ENCODE assay signal across 23 cellular contexts in genomic region chr7:96723622-96724021, GRCh38. TPM values are rescaled to one million over a fixed set of nuclear protein-coding genes. Genes with fewer than 3 reads are reported as not detected.
DNase-seq lines count a peak whose midpoint lies in the region; ATAC-seq and TF ChIP-seq lines count a peak whose summit lies in the region.
"Had no signal": no experiment of that assay in that cellular context is flagged by ENCODE, and none has a peak within 500 bp of the region (broad histone marks: within the 10 kb centered on the region; RNA-seq: fewer than 3 reads in every experiment).

No MANE protein-coding gene starts in this region.

- H3K27me3 Mint-ChIP-seq in activated naive CD8-positive, alpha-beta T cell treated with anti-CD3 and anti-CD28 coated beads, Interleukin-2, amount 50 U/mL, for 24 hours, result peaks cover 40% of the 10 kb centered on the region

- BruUV-seq in OCI-LY7 (replicated peaks; lab: Mats Ljungman, UMichigan), result no TSS peak

- H3K27ac Mint-ChIP-seq in activated naive CD8-positive, alpha-beta T cell treated with anti-CD3 and anti-CD28 coated beads, Interleukin-2, amount 50 U/mL, for 24 hours, result no peak overlapping the region
- H3K27ac Mint-ChIP-seq: activated CD8-positive, alpha-beta memory T cell treated with anti-CD3 and anti-CD28 coated beads, Interleukin-2, amount 10 ng/mL, durations not matched to agents 7 days and 5 days; activated T-helper 2 cell treated with anti-CD3 and anti-CD28 coated beads, Interferon-gamma antibody, Interleukin-2, Interleukin-4, amounts not matched to agents 10 μg/mL and 5 μg/mL and 100 μg/mL, durations not matched to agents 14 hours and 24 hours and 36 hours; effector memory CD8-positive, alpha-beta T cell; HFFc6 had no signal

- no peaks in the 10 kb centered on the region for H3K4me1 ChIP-seq in OCI-LY7 (ENCODE audit: insufficient read depth, low read length, poor library complexity, severe bottlenecking)
- H3K4me1 ChIP-seq: BLaER1 treated with 17β-estradiol and CSF1 and Interleukin-3, amounts not matched to agents 10 nM and 100 nM had no signal

- H3K36me3 ChIP-seq in OCI-LY7 (ENCODE audit: insufficient read depth, low read length), result no peaks in the 10 kb centered on the region
- H3K36me3 ChIP-seq: BLaER1 treated with 17β-estradiol and CSF1 and Interleukin-3, amounts not matched to agents 10 nM and 100 nM had no signal

- no peak for TF ChIP-seq CTCF in OCI-LY7 (conservative IDR thresholded peaks at IDR 0.05; ENCODE audit: low read length)

- H3K4me3 Mint-ChIP-seq in activated naive CD8-positive, alpha-beta T cell treated with anti-CD3 and anti-CD28 coated beads, Interleukin-2, amount 50 U/mL, for 24 hours, result no peak overlapping the region
- H3K4me3 Mint-ChIP-seq: activated CD8-positive, alpha-beta memory T cell treated with anti-CD3 and anti-CD28 coated beads, Interleukin-2, amount 10 ng/mL, durations not matched to agents 7 days and 5 days; effector memory CD8-positive, alpha-beta T cell; HFFc6; neural crest cell had no signal

- H3K27ac ChIP-seq in epithelial cell of prostate (no peak overlapping the region), OCI-LY7 (ENCODE audit: low read depth, low read length, poor library complexity, severe bottlenecking) (no peak overlapping the region)
- H3K27ac ChIP-seq: BLaER1 treated with 17β-estradiol and CSF1 and Interleukin-3, amounts not matched to agents 10 nM and 100 nM had no signal

- no peak for ATAC-seq in activated naive CD8-positive, alpha-beta T cell treated with anti-CD3 and anti-CD28 coated beads, Interleukin-2, amount 50 U/mL, for 24 hours
- no peak for ATAC-seq in HG03469 (IDR thresholded peaks at IDR 0.05; ENCODE audit: unreplicated experiment)
- ATAC-seq: activated CD8-positive, alpha-beta memory T cell treated with anti-CD3 and anti-CD28 coated beads, Interleukin-2, amount 10 ng/mL, durations not matched to agents 7 days and 5 days; effector memory CD8-positive, alpha-beta T cell; Panc1 had no signal

- peak; percentile 21 for DNase-seq in NCI-H1436 treated with DMSO at 0.1 percent for 48 hours (lab: John Stamatoyannopoulos, UW)
- DNase-seq in NCI-H1436 (lab: John Stamatoyannopoulos, UW), result no peak
- peak; percentile 48 for DNase-seq in NOMO-1 treated with dmso at 0.1 percent for 144 hours (lab: John Stamatoyannopoulos, UW; ENCODE audit: unreplicated experiment)
- peak; percentile 41 for DNase-seq in epithelial cell of prostate (ENCODE audit: low read depth, low spot score)
- peak; percentile 1 for DNase-seq in skeletal muscle cell (ENCODE audit: low read depth)
- no peak for DNase-seq in activated naive CD8-positive, alpha-beta T cell treated with anti-CD3 and anti-CD28 coated beads, Interleukin-2, amount 50 U/mL, for 24 hours
- no peak for DNase-seq in OCI-LY7 (ENCODE audit: low spot score)
- DNase-seq: activated CD4-positive, alpha-beta T cell treated with anti-CD3 and anti-CD28 coated beads for 4 hours; activated CD8-positive, alpha-beta memory T cell treated with anti-CD3 and anti-CD28 coated beads, Interleukin-2, amount 10 ng/mL, durations not matched to agents 7 days and 5 days; amygdala; effector memory CD8-positive, alpha-beta T cell; GDM1; HFFc6; hypothalamus; kidney glomerular epithelial cell; midbrain; NCI-H187 treated with DMSO at 0.1 percent for 48 hours; NCI-H524 treated with DMSO at 0.1 percent for 48 hours had no signal

- POLR2A ChIA-PET in OCI-LY7 (lab: Charles Lee), result no interaction called here

- CTCF ChIA-PET in OCI-LY7 (lab: Charles Lee; ENCODE audit: unreplicated experiment), result no interaction called here

- H3K4me1 Mint-ChIP-seq in activated naive CD8-positive, alpha-beta T cell treated with anti-CD3 and anti-CD28 coated beads, Interleukin-2, amount 50 U/mL, for 24 hours, result no peaks in the 10 kb centered on the region
- H3K4me1 Mint-ChIP-seq: activated CD8-positive, alpha-beta memory T cell treated with anti-CD3 and anti-CD28 coated beads, Interleukin-2, amount 10 ng/mL, durations not matched to agents 7 days and 5 days; neural crest cell had no signal

- intact Hi-C loops in OCI-LY7 (cut with micrococcal nuclease; ENCODE audit: unreplicated experiment), result no loop called here

- no peaks in the 10 kb centered on the region for H3K79me2 ChIP-seq in OCI-LY7 (ENCODE audit: insufficient read depth, low read depth, low read length)

- H3K9me2 ChIP-seq in OCI-LY7 (ENCODE audit: insufficient read depth, low read length), result no peaks in the 10 kb centered on the region

- H3K4me3 ChIP-seq in skeletal muscle cell (ENCODE audit: low read depth, low read length), result no peak overlapping the region
- no peak overlapping the region for H3K4me3 ChIP-seq in OCI-LY7 (ENCODE audit: low read depth, low read length, poor library complexity, severe bottlenecking)
- H3K4me3 ChIP-seq: BLaER1 treated with 17β-estradiol and CSF1 and Interleukin-3, amounts not matched to agents 10 nM and 100 nM had no signal

- H3K9me3 Mint-ChIP-seq in activated naive CD8-positive, alpha-beta T cell treated with anti-CD3 and anti-CD28 coated beads, Interleukin-2, amount 50 U/mL, for 24 hours, result no peaks in the 10 kb centered on the region
- H3K9me3 Mint-ChIP-seq: activated T-helper 2 cell treated with anti-CD3 and anti-CD28 coated beads, Interferon-gamma antibody, Interleukin-2, Interleukin-4, amounts not matched to agents 10 μg/mL and 5 μg/mL and 100 μg/mL, durations not matched to agents 14 hours and 24 hours and 36 hours; effector memory CD8-positive, alpha-beta T cell; HFFc6; neural crest cell had no signal

- no peaks in the 10 kb centered on the region for H3K36me3 Mint-ChIP-seq in activated naive CD8-positive, alpha-beta T cell treated with anti-CD3 and anti-CD28 coated beads, Interleukin-2, amount 50 U/mL, for 24 hours (ENCODE audit: low read depth)
- H3K36me3 Mint-ChIP-seq: activated CD8-positive, alpha-beta memory T cell treated with anti-CD3 and anti-CD28 coated beads, Interleukin-2, amount 10 ng/mL, durations not matched to agents 7 days and 5 days had no signal

- H2AFZ ChIP-seq in OCI-LY7 (ENCODE audit: low read length), result no peak overlapping the region

- H3K9me3 ChIP-seq in OCI-LY7 (ENCODE audit: low read length), result no peaks in the 10 kb centered on the region
- H3K9me3 ChIP-seq: BLaER1 treated with 17β-estradiol and CSF1 and Interleukin-3, amounts not matched to agents 10 nM and 100 nM had no signal

- no peaks in the 10 kb centered on the region for H4K20me1 ChIP-seq in OCI-LY7 (ENCODE audit: insufficient read depth, low read length)
- H4K20me1 ChIP-seq: BLaER1 treated with 17β-estradiol and CSF1 and Interleukin-3, amounts not matched to agents 10 nM and 100 nM had no signal

- H3K4me2 ChIP-seq in OCI-LY7 (ENCODE audit: low read length), result no peak overlapping the region
- H3K4me2 ChIP-seq: BLaER1 treated with 17β-estradiol and CSF1 and Interleukin-3, amounts not matched to agents 10 nM and 100 nM had no signal

RNA-seq across cellular contexts. Expression of gene SEM1, which starts 14.0 kb away (rescaled TPM):
- 89.8 and 201 TPM in 2 replicates for total RNA-seq in OCI-LY7 (2014; rRNA removed; shearing (Covaris generic))
- total RNA-seq in OCI-LY7 (2022), result 68.3 and 75.9 TPM in 2 replicates

Comparison
In these comparisons a context has a peak if more than half of its experiments do, and no peak if none do; other contexts are left out.
1. DNase-seq: peak in NCI-H1436 treated with DMSO at 0.1 percent for 48 hours (single experiment), NOMO-1 treated with dmso at 0.1 percent for 144 hours (single experiment), epithelial cell of prostate (single experiment) and skeletal muscle cell (single experiment); none in NCI-H1436 (single experiment), activated naive CD8-positive, alpha-beta T cell treated with anti-CD3 and anti-CD28 coated beads, Interleukin-2, amount 50 U/mL, for 24 hours (single experiment) and OCI-LY7 (single experiment).